In genomic region chr12:131323879-131324278, GRCh38 we compare ENCODE assay signal across 17 cellular contexts.
DNase-seq lines count a peak whose midpoint lies in the region; ATAC-seq, FAIRE-seq and TF ChIP-seq lines count a peak whose summit lies in the region.
"Had no signal": no experiment of that assay in that cellular context is flagged by ENCODE, and none has a peak within 500 bp of the region (broad histone marks: within the 10 kb centered on the region; RNA-seq: fewer than 3 reads in every experiment).

No MANE protein-coding gene starts in this region.

- H4K20me1 ChIP-seq in K562 (replicated peaks; ENCODE audit: control insufficient read depth, insufficient read depth, low read length) = no peaks in the 10 kb centered on the region

- no peak for TF ChIP-seq CTCF in GM12865 (IDR thresholded peaks at IDR 0.05; ENCODE audit: insufficient read depth, low read depth, low read length, missing control alignments)
- peak; percentile 10 for TF ChIP-seq CTCF in GM13977 (IDR thresholded peaks at IDR 0.05; ENCODE audit: extremely low read depth, insufficient read depth, missing control alignments)
- TF ChIP-seq CTCF in K562 (IDR thresholded peaks at IDR 0.05 in 2 of 3, conservative IDR thresholded peaks at IDR 0.05 in 1 of 3; ENCODE audit: insufficient read depth in 2 of 3, low read depth in 1 of 3, low read length in 3 of 3) = peak in 2 of 3 experiments; percentile 6 to 24; a peak in 1 of 6 replicates

- no peak for TF ChIP-seq EP300 in K562 (IDR thresholded peaks at IDR 0.05; ENCODE audit: low read length)

- POLR2A ChIA-PET in K562 (lab: Yijun Ruan, JAX) = interaction anchor here (1.1 kb wide), 1 partner anchor 131 kb away, joined by 4 read pairs; no protein-coding TSS in a partner anchor

- no peak for FAIRE-seq in K562 (lab: Jason Lieb, UNC)
- FAIRE-seq: A549, GM12891 had no signal

- peaks cover 0 to 10% of the 10 kb centered on the region in 2 experiments; a peak in 2 of 5 replicates for H3K4me1 ChIP-seq in K562 (replicated peaks in 1 of 2; ENCODE audit: control insufficient read depth in 2 of 2, insufficient read depth in 2 of 2, low read length in 2 of 2)
- H3K4me1 ChIP-seq: A549, BE2C, Caco-2 had no signal

- no peak overlapping the region for H2AFZ ChIP-seq in K562 (ENCODE audit: low read depth, low read length)

- in situ Hi-C loops in GM13977 (cut with MboI; ENCODE audit: low pct_unique_long_range_greater_than_20kb, low sequenced_read_pairs, unreplicated experiment) (no loop called here), K562 (cut with MboI) (no loop called here)

- CTCF ChIA-PET in K562 (lab: Yijun Ruan, JAX; ENCODE audit: low intra/inter-chr PET ratio) = no interaction called here

- H3K79me2 ChIP-seq in K562 (ENCODE audit: control insufficient read depth, insufficient read depth, low read length) = no peaks in the 10 kb centered on the region

- intact Hi-C loops in K562 (cut with micrococcal nuclease) = loop anchor here (10.0 kb wide), 1 partner anchor 131 kb away; no protein-coding TSS in a partner anchor

- no peak for TF ChIP-seq POLR2A in K562 (conservative IDR thresholded peaks at IDR 0.05)

- peaks cover 2% of the 10 kb centered on the region; the same call in 1 of the 2 replicates for H3K9me3 ChIP-seq in K562 (replicated peaks; ENCODE audit: control insufficient read depth, insufficient read depth, low read depth, low read length)
- H3K9me3 ChIP-seq: BE2C had no signal

- H3K9me1 ChIP-seq in K562 (ENCODE audit: control insufficient read depth, insufficient read depth, low read length) = no peaks in the 10 kb centered on the region

- H3K4me3 ChIP-seq in GM12865 (ENCODE audit: low read depth, low read length) (no peak overlapping the region), K562 (no peak overlapping the region)
- H3K4me3 ChIP-seq: A549 had no signal

- DNase-seq in GM12865 (ENCODE audit: low read depth) (peak; percentile 41), GM13977 (ENCODE audit: low spot score) (no peak), MV-4-11 (lab: John Stamatoyannopoulos, UW) (peak; percentile 50), K562 (ENCODE audit: extremely low read depth in 1 of 4, low spot score in 3 of 4) (no peak), UCSD-AML1 (lab: John Stamatoyannopoulos, UW; ENCODE audit: unreplicated experiment) (no peak)
- DNase-seq: BE2C; Caco-2; CD8-positive, alpha-beta memory T cell; DMS53; GF-D8; HCEC 1CT; KBM-7 had no signal

- TF ChIP-seq RAD21 in K562 (CRISPR knock-in tag; conservative IDR thresholded peaks at IDR 0.05 in 1 of 2, IDR thresholded peaks at IDR 0.05 in 1 of 2) = peak in 1 of 2 experiments; percentile 43; a peak in 2 of 4 replicates

- no peaks in the 10 kb centered on the region for H3K36me3 ChIP-seq in K562 (ENCODE audit: control insufficient read depth, insufficient read depth, low read length)
- H3K36me3 ChIP-seq: BE2C had no signal

- H3K9ac ChIP-seq in K562 (ENCODE audit: insufficient read depth in 1 of 2, low read depth in 2 of 2, low read length in 2 of 2) = no peak overlapping the region

- H3K27me3 ChIP-seq in K562 (ENCODE audit: control insufficient read depth in 2 of 2, insufficient read depth in 2 of 2, low read length in 2 of 2) = peaks cover 0 to 5% of the 10 kb centered on the region in 2 experiments; a peak in 2 of 5 replicates
- H3K27me3 ChIP-seq: BE2C had no signal

- no TSS peak for BruUV-seq in K562 (replicated peaks; lab: Mats Ljungman, UMichigan)

- 11% methylated on average over 2 of the region's 2 CpGs for WGBS in K562 (ENCODE audit: insufficient coverage, low coverage, missing lambda C conversion rate)

- ATAC-seq in K562 = no peak
- no peak for ATAC-seq in HG02763 (IDR thresholded peaks at IDR 0.05; ENCODE audit: unreplicated experiment)
- no peak for ATAC-seq in GM18502 (IDR thresholded peaks at IDR 0.05; ENCODE audit: poor library complexity, unreplicated experiment)
- ATAC-seq in GM19463 (IDR thresholded peaks at IDR 0.05; ENCODE audit: unreplicated experiment) = no peak
- ATAC-seq: A549 had no signal

- H3K27ac ChIP-seq in K562 (ENCODE audit: extremely low read depth, low read depth, low read length) = no peak overlapping the region
- H3K27ac ChIP-seq: A549 had no signal

- H3K4me2 ChIP-seq in K562 (ENCODE audit: insufficient read depth, low read length) = no peak overlapping the region
- H3K4me2 ChIP-seq: A549 had no signal

TF ChIP-seq in K562, 482 proteins besides CTCF, POLR2A, EP300 and RAD21:
- TF ChIP-seq SMC3 (conservative IDR thresholded peaks at IDR 0.05; ENCODE audit: insufficient read depth, low read depth, low read length) = 0 out of 2 replicates have a peak, but pooled peaks have one; percentile 3
- TF ChIP-seq THAP7 (CRISPR knock-in tag; IDR thresholded peaks at IDR 0.05) = no peak
- TF ChIP-seq AFF4 (CRISPR knock-in tag; IDR thresholded peaks at IDR 0.05) = no peak
- TF ChIP-seq ZNF280A (IDR thresholded peaks at IDR 0.05; ENCODE audit: low read depth, partially characterized antibody) = no peak

Comparison
In these comparisons a context has a peak if more than half of its experiments do, and no peak if none do; other contexts are left out.
1. DNase-seq: peak in GM12865 (single experiment) and MV-4-11 (single experiment); none in GM13977 (single experiment), K562 (0 of 4) and UCSD-AML1 (single experiment).